Comparison of ENCODE assay signal across 1 cellular context in genomic region chr19:1725100-1726064, GRCh38.
TF ChIP-seq lines count a peak whose summit lies in the region.

No MANE protein-coding gene starts in this region.

TF ChIP-seq in K562, 482 proteins besides CTCF, POLR2A, EP300 and RAD21 (continued from another document and continues in another):
- no peak for TF ChIP-seq CREB5 (CRISPR knock-in tag; IDR thresholded peaks at IDR 0.05)
- TF ChIP-seq MYBL2 (IDR thresholded peaks at IDR 0.05; ENCODE audit: low read depth), result no peak
- no peak for TF ChIP-seq MYBL2 (CRISPR knock-in tag; IDR thresholded peaks at IDR 0.05; ENCODE audit: borderline replicate concordance)
- TF ChIP-seq RBBP5 (IDR thresholded peaks at IDR 0.05; ENCODE audit: borderline replicate concordance, insufficient read depth, low read length, poor library complexity, severe bottlenecking), result no peak
- TF ChIP-seq ZNF143 (CRISPR knock-in tag; IDR thresholded peaks at IDR 0.05), result no peak
- TF ChIP-seq SAFB2 (IDR thresholded peaks at IDR 0.05; ENCODE audit: borderline replicate concordance, low read depth, low read length, severe bottlenecking), result no peak
- TF ChIP-seq CBFA2T3 (IDR thresholded peaks at IDR 0.05), result 0 out of 2 replicates have a peak, but pooled peaks have one; percentile 14
- TF ChIP-seq STAG1 (CRISPR knock-in tag; IDR thresholded peaks at IDR 0.05; ENCODE audit: borderline replicate concordance), result no peak
- no peak for TF ChIP-seq CCAR2 (IDR thresholded peaks at IDR 0.05; ENCODE audit: low read depth, low read length)
- TF ChIP-seq MTA3 (IDR thresholded peaks at IDR 0.05; ENCODE audit: borderline replicate concordance), result peak; percentile 36; the same call in 1 of the 2 replicates
- TF ChIP-seq AFF4 (CRISPR knock-in tag; IDR thresholded peaks at IDR 0.05), result no peak; the same call in 1 of the 2 replicates
- peak; percentile 57 for TF ChIP-seq HMGN3 (IDR thresholded peaks at IDR 0.05; ENCODE audit: borderline replicate concordance, extremely low read depth, insufficient read length, low read depth, low read length)
- TF ChIP-seq TAF15 (IDR thresholded peaks at IDR 0.05; ENCODE audit: low read depth, low read length), result no peak
- TF ChIP-seq MGA (IDR thresholded peaks at IDR 0.05), result peak; percentile 39; the same call in 1 of the 2 replicates
- peak; percentile 77 to 84 for TF ChIP-seq E2F6 (IDR thresholded peaks at IDR 0.05; ENCODE audit: borderline replicate concordance in 1 of 2, extremely low read depth in 1 of 2, insufficient read depth in 1 of 2, insufficient read length in 1 of 2, low read depth in 1 of 2, low read length in 1 of 2, poor library complexity in 1 of 2, severe bottlenecking in 1 of 2)
- no peak for TF ChIP-seq E2F4 (CRISPR knock-in tag; IDR thresholded peaks at IDR 0.05; ENCODE audit: low read depth)
- TF ChIP-seq NELFE (IDR thresholded peaks at IDR 0.05; ENCODE audit: insufficient read depth, insufficient read length), result no peak
- no peak for TF ChIP-seq RNF2 (IDR thresholded peaks at IDR 0.05)
- no peak for TF ChIP-seq NBN (IDR thresholded peaks at IDR 0.05; ENCODE audit: low read depth)
- no peak for TF ChIP-seq ZNF124 (CRISPR knock-in tag; IDR thresholded peaks at IDR 0.05)
- TF ChIP-seq NFYB (IDR thresholded peaks at IDR 0.05; ENCODE audit: extremely low read depth, insufficient read length), result peak; percentile 82
- TF ChIP-seq ARHGAP35 (IDR thresholded peaks at IDR 0.05; ENCODE audit: partially characterized antibody), result no peak
- TF ChIP-seq E2F1 (CRISPR knock-in tag; IDR thresholded peaks at IDR 0.05), result no peak
- TF ChIP-seq ZZZ3 (IDR thresholded peaks at IDR 0.05), result no peak
- TF ChIP-seq RFX1 (IDR thresholded peaks at IDR 0.05), result no peak
- TF ChIP-seq CLOCK (CRISPR knock-in tag; IDR thresholded peaks at IDR 0.05; ENCODE audit: borderline replicate concordance), result no peak
- TF ChIP-seq HDAC3 (IDR thresholded peaks at IDR 0.05; ENCODE audit: borderline replicate concordance, partially characterized antibody), result no peak
- no peak for TF ChIP-seq BRF2 (IDR thresholded peaks at IDR 0.05; ENCODE audit: borderline replicate concordance, insufficient read depth, insufficient read length)
- no peak for TF ChIP-seq RHOXF2B (CRISPR knock-in tag; conservative IDR thresholded peaks at IDR 0.05)
- peak; percentile 88 to 90 for TF ChIP-seq NRF1 (conservative IDR thresholded peaks at IDR 0.05 in 1 of 2, IDR thresholded peaks at IDR 0.05 in 1 of 2)
